24 cellular contexts compared by ENCODE assay signal in the genomic region with DNA sequence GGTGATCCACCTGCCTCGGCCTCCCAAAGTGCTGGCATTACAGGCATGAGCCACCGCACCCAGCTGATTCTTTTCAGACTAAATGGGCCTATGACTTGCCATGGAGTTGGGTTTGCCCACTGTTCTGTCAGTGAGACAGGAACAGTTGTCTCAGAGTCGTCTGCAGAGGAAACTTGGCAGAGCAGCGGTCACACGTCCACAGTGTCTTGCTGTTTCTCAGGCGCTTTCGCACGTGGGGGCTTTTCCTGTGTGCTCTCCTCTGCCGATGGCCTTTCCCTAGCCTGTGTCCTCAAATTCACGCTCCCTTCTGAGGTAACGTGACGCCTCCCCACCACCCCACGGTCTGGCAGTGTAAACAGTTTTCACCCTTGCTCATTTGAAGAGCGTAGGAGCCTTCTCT. TPM values are rescaled to one million over a fixed set of nuclear protein-coding genes. Genes with fewer than 3 reads are reported as not detected.
DNase-seq lines count a peak whose midpoint lies in the region; ATAC-seq and TF ChIP-seq lines count a peak whose summit lies in the region.
"Had no signal": no experiment of that assay in that cellular context is flagged by ENCODE, and none has a peak within 500 bp of the region (broad histone marks: within the 10 kb centered on the region; RNA-seq: fewer than 3 reads in every experiment).

No MANE protein-coding gene starts in this region.

- TSS peak; percentile 65 for BruUV-seq in Panc1 (replicated peaks; lab: Mats Ljungman, UMichigan)

- no peaks in the 10 kb centered on the region for H4K20me1 ChIP-seq in BLaER1

- peak overlapping the region; percentile 78 for H3K4me2 ChIP-seq in BLaER1
- H3K4me2 ChIP-seq: A549 had no signal

- in situ Hi-C loops in Panc1 (cut with HindIII; ENCODE audit: low pct_unique_long_range_greater_than_20kb, low sequenced_read_pairs) = no loop called here

- CTCF ChIA-PET in Panc1 (lab: Charles Lee) = no interaction called here

- no peaks in the 10 kb centered on the region for H3K9me3 ChIP-seq in BLaER1
- H3K9me3 ChIP-seq in Panc1 (ENCODE audit: control insufficient read depth, insufficient read depth, low read depth, low read length) = no peaks in the 10 kb centered on the region
- H3K9me3 ChIP-seq: A549, MG63 had no signal

- TF ChIP-seq CTCF in CD14-positive monocyte (IDR thresholded peaks at IDR 0.05) = no peak
- TF ChIP-seq CTCF in Panc1 (IDR thresholded peaks at IDR 0.05) = no peak
- no peak for TF ChIP-seq CTCF in nephron progenitor cell (IDR thresholded peaks at IDR 0.05)

- POLR2A ChIA-PET in Panc1 (lab: Charles Lee) = interaction anchor here (0.6 kb wide), 1 partner anchor 84 kb away, joined by 4 read pairs; no protein-coding TSS in a partner anchor

- H3K36me3 ChIP-seq in BLaER1 (peaks cover 32% of the 10 kb centered on the region), Panc1 (ENCODE audit: control insufficient read depth, insufficient read depth, low read length) (no peaks in the 10 kb centered on the region; the same call in 1 of the 2 replicates)

- H3K4me1 Mint-ChIP-seq in CD14-positive monocyte (peaks cover 7% of the 10 kb centered on the region), nephron progenitor cell (peaks cover 42% of the 10 kb centered on the region)
- H3K4me1 Mint-ChIP-seq: CD8-positive, alpha-beta memory T cell had no signal

- H3K27me3 ChIP-seq in BLaER1 = no peaks in the 10 kb centered on the region
- no peaks in the 10 kb centered on the region for H3K27me3 ChIP-seq in Panc1 (ENCODE audit: control insufficient read depth, insufficient read depth, low read length)
- H3K27me3 ChIP-seq: MG63 had no signal

- H3K9me3 Mint-ChIP-seq in CD14-positive monocyte (peaks cover 0 to 2% (median 0%) of the 10 kb centered on the region in 7 donors), nephron progenitor cell (no peaks in the 10 kb centered on the region)
- H3K9me3 Mint-ChIP-seq: CD8-positive, alpha-beta memory T cell had no signal

- ATAC-seq in Panc1 (no peak), HG03280 (IDR thresholded peaks at IDR 0.05; ENCODE audit: unreplicated experiment) (no peak), HG02970 (IDR thresholded peaks at IDR 0.05; ENCODE audit: low FRiP score, unreplicated experiment) (no peak)
- ATAC-seq: A549, GM12878, HCT116 had no signal

- H3K27me3 Mint-ChIP-seq in CD14-positive monocyte (ENCODE audit: low read depth in 3 of 3) = peaks cover 0 to 2% (median 0%) of the 10 kb centered on the region in 3 donors
- H3K27me3 Mint-ChIP-seq in nephron progenitor cell (ENCODE audit: low read depth, poor library complexity) = no peaks in the 10 kb centered on the region
- H3K27me3 Mint-ChIP-seq: CD8-positive, alpha-beta memory T cell had no signal

- intact Hi-C loops in CD14-positive monocyte (cut with micrococcal nuclease) = no loop called here
- intact Hi-C loops in Panc1 (cut with micrococcal nuclease; ENCODE audit: unreplicated experiment) = no loop called here

- no peak overlapping the region for H3K27ac Mint-ChIP-seq in CD14-positive monocyte
- peak overlapping the region; percentile 81 for H3K27ac Mint-ChIP-seq in nephron progenitor cell

- H3K4me3 Mint-ChIP-seq in CD14-positive monocyte (no peak overlapping the region), nephron progenitor cell (peak overlapping the region; percentile 31)
- H3K4me3 Mint-ChIP-seq: CD8-positive, alpha-beta memory T cell had no signal

- DNase-seq in CD14-positive monocyte (ENCODE audit: low spot score) (peak; percentile 27), Panc1 (ENCODE audit: low read depth, low spot score) (no peak), nephron progenitor cell (no peak)
- no peak for DNase-seq in NK-92 treated with Interleukin-12 subunit alpha and Interleukin-12 subunit beta, amount 100 ng/mL, for 24 hours (lab: John Stamatoyannopoulos, UW)
- DNase-seq: DMS53, GOT3, KBM-7, MG63, NCI-H1105 treated with DMSO at 0.1 percent for 48 hours, NCI-H2029, NCI-H446, NCI-H524 treated with DMSO at 0.1 percent for 48 hours, NCI-H774, SHP77 treated with DMSO at 0.1 percent for 48 hours had no signal

- H3K4me3 ChIP-seq in BLaER1 (no peak overlapping the region), Panc1 (ENCODE audit: low read depth in 2 of 2, low read length in 2 of 2) (no peak overlapping the region)
- H3K4me3 ChIP-seq: A549, GM12878, MG63, SK-N-MC had no signal

- peak overlapping the region; percentile 80; the same call in 1 of the 2 replicates for H3K27ac ChIP-seq in BLaER1
- H3K27ac ChIP-seq in Panc1 (ENCODE audit: low read length) = no peak overlapping the region
- H3K27ac ChIP-seq: C4-2B, RWPE1 had no signal

- H3K9ac ChIP-seq in BLaER1 = peak overlapping the region; percentile 69; the same call in 1 of the 2 replicates

- H3K4me1 ChIP-seq in BLaER1 (peaks cover 60% of the 10 kb centered on the region), Panc1 (ENCODE audit: control insufficient read depth, insufficient read depth, low read length) (peaks cover 7% of the 10 kb centered on the region)
- H3K4me1 ChIP-seq: A549 had no signal

- H3K36me3 Mint-ChIP-seq in CD14-positive monocyte (peaks cover 0 to 4% of the 10 kb centered on the region in 2 donors), nephron progenitor cell (ENCODE audit: low read depth) (peaks cover 48% of the 10 kb centered on the region)

RNA-seq across cellular contexts. Expression of gene TMEM44, which starts 11.3 kb away (rescaled TPM):
- polyA plus RNA-seq in CD14-positive monocyte = not detected
- total RNA-seq in Panc1 (2021; ENCODE audit: unreplicated experiment) = 70.1 TPM
- 69.9 TPM for polyA plus RNA-seq in Panc1 (2012; ENCODE audit: insufficient read length)

RNA-seq across cellular contexts. Expression of gene LSG1, which starts 50.0 kb away (rescaled TPM):
- polyA plus RNA-seq in CD14-positive monocyte = 1 to 10 TPM; 6.7 to 9.9 TPM
- total RNA-seq in Panc1 (2021; ENCODE audit: unreplicated experiment) = 72.9 TPM
- polyA plus RNA-seq in Panc1 (2012; ENCODE audit: insufficient read length) = 52.9 TPM
